18 cellular contexts compared by ENCODE assay signal in genomic region chr13:59352600-59352999, GRCh38.
DNase-seq lines count a peak whose midpoint lies in the region; ATAC-seq, FAIRE-seq and TF ChIP-seq lines count a peak whose summit lies in the region.
"Had no signal": no experiment of that assay in that cellular context is flagged by ENCODE, and none has a peak within 500 bp of the region (broad histone marks: within the 10 kb centered on the region; RNA-seq: fewer than 3 reads in every experiment).

No MANE protein-coding gene starts in this region.

- H4K5ac ChIP-seq in H1 (ENCODE audit: insufficient read length, low read depth, low read length), result no peak overlapping the region

- no peak overlapping the region for H2BK20ac ChIP-seq in H1 (ENCODE audit: low read length)

- no peak overlapping the region for H4K8ac ChIP-seq in H1 (ENCODE audit: extremely low read depth, insufficient read depth, low read length)

- no peak for TF ChIP-seq RAD21 in H1 (IDR thresholded peaks at IDR 0.05 in 1 of 2, conservative IDR thresholded peaks at IDR 0.05 in 1 of 2; ENCODE audit: low read depth in 2 of 2, low read length in 2 of 2)

- H3K9ac ChIP-seq in H1 (replicated peaks in 1 of 4; ENCODE audit: extremely low read depth in 1 of 4, low read depth in 3 of 4, low read length in 3 of 4), result no peak overlapping the region

- H3K18ac ChIP-seq in H1 (ENCODE audit: extremely low read depth, low read length), result no peak overlapping the region

- H2BK15ac ChIP-seq in H1 (ENCODE audit: low read length), result no peak overlapping the region

- no peaks in the 10 kb centered on the region for H3K9me3 ChIP-seq in H1 (ENCODE audit: insufficient read depth in 2 of 2, low read depth in 1 of 2, low read length in 1 of 2)

- H4K91ac ChIP-seq in H1 (replicated peaks; ENCODE audit: insufficient read length, low read length), result no peak overlapping the region

- H3K27me3 ChIP-seq in H1 (replicated peaks in 1 of 4; ENCODE audit: control insufficient read depth in 3 of 4, extremely low read depth in 1 of 4, insufficient read depth in 3 of 4, low read length in 3 of 4), result no peaks in the 10 kb centered on the region

- no peaks in the 10 kb centered on the region for H3K79me2 ChIP-seq in H1 (ENCODE audit: control insufficient read depth in 1 of 2, insufficient read depth in 2 of 2, low read length in 2 of 2)

- WGBS in H1 (ENCODE audit: extremely low coverage in 1 of 2, insufficient coverage in 1 of 2, insufficient read length in 1 of 2, insufficient replicate concordance in 2 of 2, low coverage in 1 of 2, low lambda C conversion rate in 2 of 2, missing lambda C conversion rate in 1 of 2), 2 experiments, result 88% methylated on average over 2 of the region's 2 CpGs; no CpG with 5 or more reads in 1 of the 2 experiments

- no peak overlapping the region for H3K27ac ChIP-seq in H1 (ENCODE audit: low read depth, low read length)

- no peak overlapping the region for H3K4me2 ChIP-seq in H1 (ENCODE audit: insufficient read depth in 1 of 2, low read depth in 2 of 2, low read length in 2 of 2)

- H2BK5ac ChIP-seq in H1 (ENCODE audit: low read depth, low read length), result no peak overlapping the region

- H4K20me1 ChIP-seq in H1 (replicated peaks in 1 of 2; ENCODE audit: control insufficient read depth in 1 of 2, insufficient read depth in 2 of 2, low read length in 2 of 2), result no peaks in the 10 kb centered on the region

- H3K14ac ChIP-seq in H1 (ENCODE audit: insufficient read length), result no peak overlapping the region

- no peak for ATAC-seq in HG03520 (IDR thresholded peaks at IDR 0.05; ENCODE audit: unreplicated experiment)
- ATAC-seq: Panc1, Right ventricle myocardium inferior had no signal

- FAIRE-seq in H1 (lab: Jason Lieb, UNC), result no peak

- H3K56ac ChIP-seq in H1 (replicated peaks; ENCODE audit: insufficient read length, low read depth, low read length), result no peak overlapping the region

- H3K4me1 ChIP-seq in H1 (replicated peaks in 1 of 4; ENCODE audit: control insufficient read depth in 3 of 4, insufficient read depth in 4 of 4, low read length in 3 of 4), result no peaks in the 10 kb centered on the region; a peak in 1 of 7 replicates

- CTCF ChIA-PET in H1 (lab: Charles Lee; ENCODE audit: partially characterized antibody), result no interaction called here

- no peak overlapping the region for H2BK12ac ChIP-seq in H1 (ENCODE audit: low read depth, low read length)

- DNase-seq in DMS53 (lab: John Stamatoyannopoulos, UW) (peak; percentile 10), DMS53 treated with DMSO at 0.1 percent for 48 hours (lab: John Stamatoyannopoulos, UW; ENCODE audit: unreplicated experiment) (no peak), H1 (ENCODE audit: low read depth in 1 of 2, low spot score in 2 of 2) (no peak), left kidney (ENCODE audit: low read depth, low spot score) (peak; percentile 73), renal cortical epithelial cell (ENCODE audit: low read depth) (peak; percentile 47), medulla oblongata (ENCODE audit: extremely low spot score) (no peak)
- no peak for DNase-seq in stimulated activated CD4-positive, alpha-beta T cell treated with anti-CD3 and anti-CD28 coated beads, Interleukin-15, amount 100 ng/mL, for 24 hours
- DNase-seq: 8988T, DMS 273 treated with DMSO at 0.1 percent for 48 hours, GDM1, NCI-H1092 treated with DMSO at 0.1 percent for 48 hours, NCI-H146, NCI-H2029 treated with DMSO at 0.1 percent for 48 hours, NCI-H2171, NCI-H446 had no signal

- H3K23ac ChIP-seq in H1 (ENCODE audit: insufficient read length), result no peak overlapping the region

- H3K4ac ChIP-seq in H1 (replicated peaks; ENCODE audit: insufficient read length, low read depth, low read length), result no peak overlapping the region

- no peak overlapping the region for H2BK120ac ChIP-seq in H1 (replicated peaks; ENCODE audit: low read depth, low read length)

- H3K4me3 ChIP-seq in H1 (ENCODE audit: extremely low read depth in 1 of 4, insufficient read depth in 2 of 4, low read depth in 3 of 4, low read length in 4 of 4), result no peak overlapping the region

- no peaks in the 10 kb centered on the region for H3K23me2 ChIP-seq in H1 (ENCODE audit: low read depth, low read length)

- no peaks in the 10 kb centered on the region for H3K79me1 ChIP-seq in H1 (ENCODE audit: low read depth, low read length)

- TF ChIP-seq CTCF in H1 (IDR thresholded peaks at IDR 0.05; ENCODE audit: control extremely low read depth in 1 of 3, insufficient read depth in 1 of 3, low read depth in 1 of 3, low read length in 3 of 3), result no peak

- H3K36me3 ChIP-seq in H1 (ENCODE audit: control insufficient read depth in 2 of 4, insufficient read depth in 4 of 4, low read length in 3 of 4), result no peaks in the 10 kb centered on the region

- H2AFZ ChIP-seq in H1 (ENCODE audit: low read length), result 0 out of 2 replicates have a peak overlapping the region, but pooled peaks have one; percentile 29

- no peak for TF ChIP-seq EP300 in H1 (IDR thresholded peaks at IDR 0.05; ENCODE audit: borderline replicate concordance in 1 of 2, low read depth in 2 of 2, low read length in 2 of 2)

- no peak overlapping the region for H2AK5ac ChIP-seq in H1 (ENCODE audit: low read depth, low read length)

- POLR2A ChIA-PET in H1 (lab: Charles Lee; ENCODE audit: partially characterized antibody), result no interaction called here

- no peak for TF ChIP-seq POLR2A in H1 (IDR thresholded peaks at IDR 0.05; ENCODE audit: control extremely low read depth in 1 of 2, low read depth in 2 of 2, low read length in 2 of 2)

TF ChIP-seq in H1, 55 proteins besides CTCF, POLR2A, EP300 and RAD21 (continues in another document):
- TF ChIP-seq SAP30 (IDR thresholded peaks at IDR 0.05; ENCODE audit: insufficient read depth, insufficient replicate concordance, low read length) (no peak), RXRA (IDR thresholded peaks at IDR 0.05; ENCODE audit: insufficient read depth, low read depth, low read length) (no peak), SIRT6 (IDR thresholded peaks at IDR 0.05; ENCODE audit: low read length) (no peak), SUZ12 (IDR thresholded peaks at IDR 0.05; ENCODE audit: low read length) (no peak), MAFK (IDR thresholded peaks at IDR 0.05; ENCODE audit: low read depth, low read length) (no peak), CEBPB (IDR thresholded peaks at IDR 0.05; ENCODE audit: low read depth, low read length) (no peak), CREB1 (IDR thresholded peaks at IDR 0.05) (no peak), KDM1A (IDR thresholded peaks at IDR 0.05; ENCODE audit: borderline replicate concordance, low read length) (no peak), YY1 (IDR thresholded peaks at IDR 0.05; ENCODE audit: low read depth, low read length) (no peak), JUN (IDR thresholded peaks at IDR 0.05; ENCODE audit: low read depth, low read length) (no peak), BCL11A (IDR thresholded peaks at IDR 0.05; ENCODE audit: low read depth in 2 of 2, low read length in 2 of 2) (no peak), EZH2 (IDR thresholded peaks at IDR 0.05; ENCODE audit: low read depth, low read length, severe bottlenecking) (no peak), TAF7 (optimal IDR thresholded peaks at IDR 0.05; ENCODE audit: borderline replicate concordance, low read depth, low read length) (no peak), JUND (IDR thresholded peaks at IDR 0.05; ENCODE audit: low read length) (no peak), SP4 (IDR thresholded peaks at IDR 0.05; ENCODE audit: low read length) (no peak)

Comparison
In these comparisons a context has a peak if more than half of its experiments do, and no peak if none do; other contexts are left out.
1. DNase-seq: peak in DMS53 (single experiment), left kidney (single experiment) and renal cortical epithelial cell (single experiment); none in DMS53 treated with DMSO at 0.1 percent for 48 hours (single experiment), H1 (0 of 2), stimulated activated CD4-positive, alpha-beta T cell treated with anti-CD3 and anti-CD28 coated beads, Interleukin-15, amount 100 ng/mL, for 24 hours (single experiment) and medulla oblongata (single experiment).